Comparison of ENCODE assay signal across 8 cellular contexts in the genomic region with DNA sequence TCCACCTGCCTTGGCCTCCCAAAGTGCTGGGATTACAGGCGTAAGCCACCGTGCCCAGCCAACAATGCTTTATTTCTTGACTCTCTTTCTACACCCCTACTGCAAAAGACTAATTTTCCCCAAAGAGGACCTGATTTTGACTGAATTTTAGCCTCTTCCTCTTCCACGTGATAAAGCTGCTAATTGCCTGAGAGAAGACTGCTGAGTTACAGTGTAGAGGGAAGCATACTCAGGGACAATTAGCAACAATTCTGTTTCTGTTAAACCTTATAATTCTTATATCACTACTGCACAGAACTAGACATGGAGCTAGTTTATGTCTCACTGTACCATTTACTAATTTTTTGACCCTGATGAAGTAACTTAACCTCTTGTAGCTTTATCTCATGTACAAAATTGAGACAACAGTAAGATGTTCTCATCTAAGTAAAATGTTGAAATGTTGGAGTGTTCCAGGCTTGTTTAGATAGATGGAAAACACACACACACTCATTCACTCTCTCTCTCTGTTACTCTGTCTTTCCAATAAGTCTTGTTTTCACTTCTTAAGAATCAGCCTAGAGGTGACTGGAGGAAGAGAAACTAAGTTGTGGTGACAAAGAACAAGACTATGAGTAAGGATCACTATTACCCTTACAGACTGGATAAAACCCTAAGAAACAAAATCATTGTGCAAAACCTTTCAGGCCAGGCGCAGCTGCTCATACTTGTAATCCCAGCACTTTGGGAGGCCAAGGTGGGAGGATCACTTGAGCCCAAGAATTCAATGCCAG. TPM values are rescaled to one million over a fixed set of nuclear protein-coding genes. Genes with fewer than 3 reads are reported as not detected.
DNase-seq lines count a peak whose midpoint lies in the region; ATAC-seq, FAIRE-seq and TF ChIP-seq lines count a peak whose summit lies in the region.
"Not testable (repeated sequence)": the region's sequence is repeated elsewhere in the genome, so short reads cannot be mapped to it uniquely, and the experiment has no call there.

No MANE protein-coding gene starts in this region.

- TF ChIP-seq POLR2A in GM12891 (IDR thresholded peaks at IDR 0.05; ENCODE audit: low read depth, low read length) = not testable (repeated sequence)

- ATAC-seq in GM18873 (IDR thresholded peaks at IDR 0.05; ENCODE audit: low FRiP score, unreplicated experiment) (peak; percentile 63), GM21367 (IDR thresholded peaks at IDR 0.05; ENCODE audit: unreplicated experiment) (peak; percentile 89), HG02610 (IDR thresholded peaks at IDR 0.05; ENCODE audit: unreplicated experiment) (peak; percentile 98), HG03039 (IDR thresholded peaks at IDR 0.05; ENCODE audit: unreplicated experiment) (peak; percentile 90), HG03439 (IDR thresholded peaks at IDR 0.05; ENCODE audit: unreplicated experiment) (peak; percentile 70)

- H3K27ac ChIP-seq in neutrophil = peak overlapping the region; percentile 52

- not testable (repeated sequence) for H3K4me3 ChIP-seq in neutrophil (ENCODE audit: low read depth in 1 of 2, low read length in 1 of 2)

- H3K4me1 Mint-ChIP-seq in activated T-cell treated with anti-CD3 and anti-CD28 coated beads, Interleukin-2, amount 50 U/mL, for 24 hours (ENCODE audit: low read depth) = not testable (repeated sequence)

- DNase-seq in GM12891 (ENCODE audit: insufficient read length, low spot score); activated T-cell treated with anti-CD3 and anti-CD28 coated beads, Interleukin-2, amount 50 U/mL, for 24 hours: not testable (repeated sequence)

- H3K4me1 ChIP-seq in neutrophil (ENCODE audit: control insufficient read depth in 1 of 2, insufficient read depth in 1 of 2, low read depth in 1 of 2, low read length in 1 of 2) = peaks cover 9 to 11% of the 10 kb centered on the region in 2 experiments

- not testable (repeated sequence) for H3K9me3 ChIP-seq in neutrophil

- H3K9me3 Mint-ChIP-seq in activated T-cell treated with anti-CD3 and anti-CD28 coated beads, Interleukin-2, amount 50 U/mL, for 24 hours = not testable (repeated sequence)

- not testable (repeated sequence) for H3K27me3 ChIP-seq in neutrophil

- peak; percentile 66 for FAIRE-seq in GM12891 (lab: Jason Lieb, UNC)

- H3K36me3 Mint-ChIP-seq in activated T-cell treated with anti-CD3 and anti-CD28 coated beads, Interleukin-2, amount 50 U/mL, for 24 hours (ENCODE audit: low read depth) = not testable (repeated sequence)

- peak overlapping the region; percentile 73 for H3K27ac Mint-ChIP-seq in activated T-cell treated with anti-CD3 and anti-CD28 coated beads, Interleukin-2, amount 50 U/mL, for 24 hours

- not testable (repeated sequence) for H3K4me3 Mint-ChIP-seq in activated T-cell treated with anti-CD3 and anti-CD28 coated beads, Interleukin-2, amount 50 U/mL, for 24 hours

- not testable (repeated sequence) for TF ChIP-seq CTCF in neutrophil (IDR thresholded peaks at IDR 0.05)

- not testable (repeated sequence) for H3K36me3 ChIP-seq in neutrophil

- not testable (repeated sequence) for H3K27me3 Mint-ChIP-seq in activated T-cell treated with anti-CD3 and anti-CD28 coated beads, Interleukin-2, amount 50 U/mL, for 24 hours

RNA-seq across cellular contexts. Expression of a gene that starts 10.7 kb away (rescaled TPM):
- not detected for polyA plus RNA-seq in GM12891 (2012; ENCODE audit: low read depth, missing spikeins)
